Comparison of ENCODE assay signal across 1 cellular context in the genomic region with DNA sequence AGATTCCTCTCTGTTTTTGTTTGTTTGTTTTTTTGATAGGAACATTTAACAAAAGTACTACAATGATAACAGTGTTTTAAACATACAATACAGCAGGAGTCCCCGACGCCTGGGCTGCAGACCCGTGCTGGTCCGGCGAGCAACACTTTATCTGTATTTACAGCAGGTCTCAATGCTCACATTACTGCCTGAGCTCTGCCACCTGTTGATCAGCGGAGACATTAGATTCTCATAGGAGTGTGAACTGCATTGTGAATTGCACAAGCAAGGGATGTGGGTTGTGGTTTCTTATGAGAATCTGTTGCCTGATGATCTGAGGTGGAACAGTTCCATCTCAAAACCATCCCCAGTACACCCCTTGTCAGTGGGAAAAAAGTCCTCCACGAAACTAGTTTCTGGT.
TF ChIP-seq lines count a peak whose summit lies in the region.

No MANE protein-coding gene starts in this region.

TF ChIP-seq in H1, 55 proteins besides CTCF, POLR2A, EP300 and RAD21 (continued from another document):
- no peak for TF ChIP-seq SIRT6 (IDR thresholded peaks at IDR 0.05; ENCODE audit: low read length)
- TF ChIP-seq RXRA (IDR thresholded peaks at IDR 0.05; ENCODE audit: insufficient read depth, low read depth, low read length): no peak
- no peak for TF ChIP-seq SRF (IDR thresholded peaks at IDR 0.05; ENCODE audit: low read depth, low read length)
- no peak for TF ChIP-seq BCL11A (IDR thresholded peaks at IDR 0.05; ENCODE audit: low read depth in 2 of 2, low read length in 2 of 2)
- TF ChIP-seq, protein P1, sequence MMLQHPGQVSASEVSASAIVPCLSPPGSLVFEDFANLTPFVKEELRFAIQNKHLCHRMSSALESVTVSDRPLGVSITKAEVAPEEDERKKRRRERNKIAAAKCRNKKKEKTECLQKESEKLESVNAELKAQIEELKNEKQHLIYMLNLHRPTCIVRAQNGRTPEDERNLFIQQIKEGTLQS (IDR thresholded peaks at IDR 0.05; ENCODE audit: insufficient read depth, low read depth, low read length): no peak
- no peak for TF ChIP-seq SAP30 (IDR thresholded peaks at IDR 0.05; ENCODE audit: insufficient read depth, insufficient replicate concordance, low read length)
- TF ChIP-seq BRCA1 (IDR thresholded peaks at IDR 0.05; ENCODE audit: low read depth, low read length): no peak
- TF ChIP-seq TAF1 (IDR thresholded peaks at IDR 0.05; ENCODE audit: low read depth, low read length): no peak
- TF ChIP-seq, protein P2, sequence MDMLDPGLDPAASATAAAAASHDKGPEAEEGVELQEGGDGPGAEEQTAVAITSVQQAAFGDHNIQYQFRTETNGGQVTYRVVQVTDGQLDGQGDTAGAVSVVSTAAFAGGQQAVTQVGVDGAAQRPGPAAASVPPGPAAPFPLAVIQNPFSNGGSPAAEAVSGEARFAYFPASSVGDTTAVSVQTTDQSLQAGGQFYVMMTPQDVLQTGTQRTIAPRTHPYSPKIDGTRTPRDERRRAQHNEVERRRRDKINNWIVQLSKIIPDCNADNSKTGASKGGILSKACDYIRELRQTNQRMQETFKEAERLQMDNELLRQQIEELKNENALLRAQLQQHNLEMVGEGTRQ (IDR thresholded peaks at IDR 0.05; ENCODE audit: low read length): no peak
- no peak for TF ChIP-seq POLR2AphosphoS5 (IDR thresholded peaks at IDR 0.05; ENCODE audit: low read depth, low read length)
